Comparison of ENCODE assay signal across 14 cellular contexts in the genomic region with DNA sequence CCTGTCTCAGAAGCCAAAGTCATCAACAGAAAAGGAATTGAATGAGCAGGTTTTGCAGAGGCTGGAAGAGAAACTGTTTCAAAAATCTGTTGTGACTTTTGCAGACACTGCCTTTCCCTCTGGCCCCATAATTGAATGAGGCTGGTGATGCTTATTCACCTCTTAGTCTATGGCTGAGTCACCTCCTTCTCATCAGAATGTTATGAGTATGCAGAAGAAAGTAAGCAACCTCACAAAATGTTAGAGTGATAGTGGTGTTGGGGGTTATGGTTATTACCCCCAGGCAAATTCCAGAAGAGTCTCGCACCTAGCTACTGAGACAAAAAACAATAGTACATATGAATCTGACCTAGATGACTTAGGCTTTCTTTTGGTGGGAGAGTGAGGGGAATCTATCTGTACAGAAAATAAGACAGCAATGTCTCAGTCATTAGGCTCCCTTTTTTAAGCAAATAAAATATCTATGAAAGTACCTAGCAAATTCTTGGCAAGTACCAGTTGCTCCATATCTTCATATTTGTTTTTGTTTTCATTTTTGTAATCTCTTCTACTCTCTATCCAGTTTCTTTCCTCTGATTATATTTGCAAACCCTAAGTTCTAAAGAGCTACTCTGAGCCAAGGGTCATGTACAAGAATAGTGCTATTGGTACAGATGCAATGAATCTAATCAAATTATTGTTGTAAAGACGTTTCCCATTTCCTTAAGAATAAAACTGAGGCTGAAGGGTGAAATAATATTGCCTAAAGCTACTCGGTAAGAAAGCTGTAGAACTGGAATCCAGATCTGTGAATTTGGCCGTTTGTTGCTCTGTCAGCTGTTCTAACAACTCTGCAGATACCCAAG.
A peak's percentile ranks its signal among the peaks of the same experiment; 100 is the strongest.
DNase-seq lines count a peak whose midpoint lies in the region; ATAC-seq and TF ChIP-seq lines count a peak whose summit lies in the region.
"Had no signal": no experiment of that assay in that cellular context is flagged by ENCODE, and none has a peak within 500 bp of the region (broad histone marks: within the 10 kb centered on the region; RNA-seq: fewer than 3 reads in every experiment).

No MANE protein-coding gene starts in this region.

- H3K9me3 ChIP-seq in SK-N-SH (no peaks in the 10 kb centered on the region), esophagus muscularis mucosa (peaks cover 0 to 6% (median 0%) of the 10 kb centered on the region in 4 donors)
- H3K9me3 ChIP-seq: adrenal gland had no signal

- peak; percentile 44 to 83 for ATAC-seq in activated T-cell treated with anti-CD3 and anti-CD28 coated beads, Interleukin-2, amount 50 U/mL, for 72 hours (replicated peaks in 1 of 2)

- no peak for TF ChIP-seq RAD21 in SK-N-SH (IDR thresholded peaks at IDR 0.05; ENCODE audit: low read length)

- no peaks in the 10 kb centered on the region for H4K20me1 ChIP-seq in SK-N-SH (ENCODE audit: insufficient read depth)

- H2AFZ ChIP-seq in SK-N-SH (ENCODE audit: low read depth), result no peak overlapping the region

- peak overlapping the region; percentile 65 for H3K4me2 ChIP-seq in SK-N-SH

- H3K4me1 Mint-ChIP-seq in activated T-cell treated with anti-CD3 and anti-CD28 coated beads, Interleukin-2, amount 50 U/mL, for 72 hours (ENCODE audit: low read depth), result no peaks in the 10 kb centered on the region
- H3K4me1 Mint-ChIP-seq in activated T-cell treated with anti-CD3 and anti-CD28 coated beads, Interleukin-2, amount 50 U/mL, for 24 hours (ENCODE audit: low read depth), result no peaks in the 10 kb centered on the region

- 0 out of 2 replicates have a peak, but pooled peaks cover 4% of the 10 kb centered on the region for H3K79me2 ChIP-seq in SK-N-SH (ENCODE audit: insufficient read depth)

- peaks cover 0 to 12% of the 10 kb centered on the region in 2 experiments for H3K36me3 ChIP-seq in SK-N-SH (replicated peaks in 1 of 2; ENCODE audit: control insufficient read depth in 1 of 2, insufficient read depth in 2 of 2, low read length in 1 of 2)
- no peaks in the 10 kb centered on the region for H3K36me3 ChIP-seq in esophagus muscularis mucosa
- H3K36me3 ChIP-seq: adrenal gland had no signal

- H3K4me3 ChIP-seq in SK-N-SH (ENCODE audit: low read depth in 2 of 2, low read length in 1 of 2), result 0 out of 4 replicates have a peak overlapping the region, but pooled peaks of 1 of the 2 experiments have one; percentile 10
- H3K4me3 ChIP-seq in fibroblast of mammary gland (ENCODE audit: control insufficient read depth, low read depth, low read length), result no peak overlapping the region
- no peak overlapping the region for H3K4me3 ChIP-seq in esophagus muscularis mucosa
- H3K4me3 ChIP-seq: adrenal gland had no signal

- peaks cover 36% of the 10 kb centered on the region for H3F3A ChIP-seq in SK-N-SH (replicated peaks; ENCODE audit: insufficient read depth)

- H3K4me3 Mint-ChIP-seq in activated T-cell treated with anti-CD3 and anti-CD28 coated beads, Interleukin-2, amount 50 U/mL, for 72 hours, result no peak overlapping the region
- no peak overlapping the region for H3K4me3 Mint-ChIP-seq in activated T-cell treated with anti-CD3 and anti-CD28 coated beads, Interleukin-2, amount 50 U/mL, for 24 hours

- CTCF ChIA-PET in SK-N-SH (lab: Yijun Ruan, JAX), result interaction anchor here (2.1 kb wide), 1 partner anchor 23 kb away, joined by 13 read pairs; no protein-coding TSS in a partner anchor

- H3K4me1 ChIP-seq in SK-N-SH (ENCODE audit: control insufficient read depth in 1 of 2, insufficient read depth in 2 of 2, low read depth in 1 of 2, low read length in 1 of 2), result peaks cover 0 to 31% of the 10 kb centered on the region in 2 experiments; a peak in 2 of 4 replicates
- no peaks in the 10 kb centered on the region for H3K4me1 ChIP-seq in esophagus muscularis mucosa
- H3K4me1 ChIP-seq: adrenal gland had no signal

- intact Hi-C loops in esophagus muscularis mucosa (cut with DNase I), result no loop called here

- H3K27me3 ChIP-seq in SK-N-SH (ENCODE audit: insufficient read depth) (no peaks in the 10 kb centered on the region), esophagus muscularis mucosa (peaks cover 0 to 4% (median 0%) of the 10 kb centered on the region in 4 donors)
- H3K27me3 ChIP-seq: adrenal gland had no signal

- peaks cover 0 to 3% of the 10 kb centered on the region in 2 donors for H3K36me3 Mint-ChIP-seq in activated T-cell treated with anti-CD3 and anti-CD28 coated beads, Interleukin-2, amount 50 U/mL, for 72 hours (ENCODE audit: insufficient read depth in 2 of 2)
- no peaks in the 10 kb centered on the region for H3K36me3 Mint-ChIP-seq in activated T-cell treated with anti-CD3 and anti-CD28 coated beads, Interleukin-2, amount 50 U/mL, for 24 hours (ENCODE audit: low read depth)

- POLR2A ChIA-PET in SK-N-SH (lab: Yijun Ruan, JAX), result no interaction called here

- WGBS in SK-N-SH (ENCODE audit: low lambda C conversion rate), result 25% methylated on average over 4 of the region's 4 CpGs
- WGBS in esophagus muscularis mucosa, result 73% methylated on average over 4 of the region's 4 CpGs

- TF ChIP-seq CTCF in SK-N-SH (IDR thresholded peaks at IDR 0.05) (no peak), fibroblast of mammary gland (conservative IDR thresholded peaks at IDR 0.05; ENCODE audit: control insufficient read depth, insufficient read depth, low read depth, low read length) (no peak), esophagus muscularis mucosa (IDR thresholded peaks at IDR 0.05) (no peak)

- TF ChIP-seq POLR2A in esophagus muscularis mucosa (IDR thresholded peaks at IDR 0.05; ENCODE audit: low read depth), result no peak

- no peak overlapping the region for H3K27ac Mint-ChIP-seq in activated T-cell treated with anti-CD3 and anti-CD28 coated beads, Interleukin-2, amount 50 U/mL, for 72 hours
- H3K27ac Mint-ChIP-seq in activated T-cell treated with anti-CD3 and anti-CD28 coated beads, Interleukin-2, amount 50 U/mL, for 24 hours, result no peak overlapping the region

- peaks cover 11% of the 10 kb centered on the region for H3K27me3 Mint-ChIP-seq in activated T-cell treated with anti-CD3 and anti-CD28 coated beads, Interleukin-2, amount 50 U/mL, for 72 hours (ENCODE audit: low read depth)
- peaks cover 15% of the 10 kb centered on the region for H3K27me3 Mint-ChIP-seq in activated T-cell treated with anti-CD3 and anti-CD28 coated beads, Interleukin-2, amount 50 U/mL, for 24 hours

- no peaks in the 10 kb centered on the region for H3K9me2 ChIP-seq in SK-N-SH

- H3K27ac ChIP-seq in SK-N-SH (ENCODE audit: low read depth in 2 of 2, low read length in 1 of 2), result peak overlapping the region; percentile 71 to 100; a peak in 3 of 4 replicates
- H3K27ac ChIP-seq in esophagus muscularis mucosa (replicated peaks in 1 of 4), result no peak overlapping the region
- H3K27ac ChIP-seq: adrenal gland had no signal

- peaks cover under 1 to 10% of the 10 kb centered on the region in 2 donors for H3K9me3 Mint-ChIP-seq in activated T-cell treated with anti-CD3 and anti-CD28 coated beads, Interleukin-2, amount 50 U/mL, for 72 hours
- H3K9me3 Mint-ChIP-seq in activated T-cell treated with anti-CD3 and anti-CD28 coated beads, Interleukin-2, amount 50 U/mL, for 24 hours, result peaks cover 6% of the 10 kb centered on the region

- no peak for DNase-seq in activated T-cell treated with anti-CD3 and anti-CD28 coated beads, Interleukin-2, amount 50 U/mL, for 72 hours
- no peak for DNase-seq in activated T-cell treated with anti-CD3 and anti-CD28 coated beads, Interleukin-2, amount 50 U/mL, for 24 hours
- DNase-seq in SK-N-SH (peak; percentile 4), fibroblast of mammary gland (ENCODE audit: low read depth) (peak; percentile 95), stromal cell of bone marrow (ENCODE audit: low read depth) (peak; percentile 86), esophagus muscularis mucosa (ENCODE audit: extremely low spot score) (no peak), NCI-H2029 treated with DMSO at 0.1 percent for 48 hours (lab: John Stamatoyannopoulos, UW) (no peak)
- DNase-seq in activated CD8-positive, alpha-beta memory T cell treated with anti-CD3 and anti-CD28 coated beads for 24 hours, result no peak
- DNase-seq: adrenal gland; AML-193; GF-D8; left cardiac atrium; occipital lobe; stimulated activated naive CD4-positive, alpha-beta T cell had no signal

- peak overlapping the region; percentile 86 for H3K9ac ChIP-seq in SK-N-SH

- TF ChIP-seq EP300 in SK-N-SH (IDR thresholded peaks at IDR 0.05; ENCODE audit: borderline replicate concordance in 1 of 2, low read depth in 1 of 2, low read length in 1 of 2) (peak; percentile 71 to 99), esophagus muscularis mucosa (IDR thresholded peaks at IDR 0.05) (no peak)

TF ChIP-seq in SK-N-SH, 30 proteins besides CTCF, POLR2A, EP300 and RAD21 (continues in another document):
- no peak for TF ChIP-seq RCOR1 (IDR thresholded peaks at IDR 0.05; ENCODE audit: low read length)
- TF ChIP-seq MEF2A (IDR thresholded peaks at IDR 0.05; ENCODE audit: borderline replicate concordance, low read depth), result peak; percentile 60; the same call in 1 of the 2 replicates
- TF ChIP-seq, protein P1, sequence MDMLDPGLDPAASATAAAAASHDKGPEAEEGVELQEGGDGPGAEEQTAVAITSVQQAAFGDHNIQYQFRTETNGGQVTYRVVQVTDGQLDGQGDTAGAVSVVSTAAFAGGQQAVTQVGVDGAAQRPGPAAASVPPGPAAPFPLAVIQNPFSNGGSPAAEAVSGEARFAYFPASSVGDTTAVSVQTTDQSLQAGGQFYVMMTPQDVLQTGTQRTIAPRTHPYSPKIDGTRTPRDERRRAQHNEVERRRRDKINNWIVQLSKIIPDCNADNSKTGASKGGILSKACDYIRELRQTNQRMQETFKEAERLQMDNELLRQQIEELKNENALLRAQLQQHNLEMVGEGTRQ (IDR thresholded peaks at IDR 0.05; ENCODE audit: borderline replicate concordance, low read depth, low read length), result no peak
- TF ChIP-seq, protein P2, sequence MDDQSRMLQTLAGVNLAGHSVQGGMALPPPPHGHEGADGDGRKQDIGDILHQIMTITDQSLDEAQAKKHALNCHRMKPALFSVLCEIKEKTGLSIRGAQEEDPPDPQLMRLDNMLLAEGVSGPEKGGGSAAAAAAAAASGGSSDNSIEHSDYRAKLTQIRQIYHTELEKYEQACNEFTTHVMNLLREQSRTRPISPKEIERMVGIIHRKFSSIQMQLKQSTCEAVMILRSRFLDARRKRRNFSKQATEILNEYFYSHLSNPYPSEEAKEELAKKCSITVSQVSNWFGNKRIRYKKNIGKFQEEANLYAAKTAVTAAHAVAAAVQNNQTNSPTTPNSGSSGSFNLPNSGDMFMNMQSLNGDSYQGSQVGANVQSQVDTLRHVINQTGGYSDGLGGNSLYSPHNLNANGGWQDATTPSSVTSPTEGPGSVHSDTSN (IDR thresholded peaks at IDR 0.05), result peak; percentile 97
- TF ChIP-seq SIN3A (IDR thresholded peaks at IDR 0.05; ENCODE audit: borderline replicate concordance, low read depth, low read length), result peak; percentile 67; the same call in 1 of the 2 replicates
- 0 out of 2 replicates have a peak, but pooled peaks have one; percentile 19 for TF ChIP-seq GABPA (IDR thresholded peaks at IDR 0.05; ENCODE audit: low read depth)
- TF ChIP-seq RFX5 (IDR thresholded peaks at IDR 0.05; ENCODE audit: low read length), result no peak

Comparison
In these comparisons a context has a peak if more than half of its experiments do, and no peak if none do; other contexts are left out.
1. DNase-seq: peak in SK-N-SH (single experiment), fibroblast of mammary gland (single experiment) and stromal cell of bone marrow (single experiment); none in activated T-cell treated with anti-CD3 and anti-CD28 coated beads, Interleukin-2, amount 50 U/mL, for 72 hours (0 of 2), activated T-cell treated with anti-CD3 and anti-CD28 coated beads, Interleukin-2, amount 50 U/mL, for 24 hours (single experiment), esophagus muscularis mucosa (single experiment), activated CD8-positive, alpha-beta memory T cell treated with anti-CD3 and anti-CD28 coated beads for 24 hours (single experiment) and NCI-H2029 treated with DMSO at 0.1 percent for 48 hours (single experiment).
2. H3K27ac ChIP-seq: peak in SK-N-SH (2 of 2); none in esophagus muscularis mucosa (0 of 4).